ENCODE assay signal across 9 cellular contexts in the genomic region with DNA sequence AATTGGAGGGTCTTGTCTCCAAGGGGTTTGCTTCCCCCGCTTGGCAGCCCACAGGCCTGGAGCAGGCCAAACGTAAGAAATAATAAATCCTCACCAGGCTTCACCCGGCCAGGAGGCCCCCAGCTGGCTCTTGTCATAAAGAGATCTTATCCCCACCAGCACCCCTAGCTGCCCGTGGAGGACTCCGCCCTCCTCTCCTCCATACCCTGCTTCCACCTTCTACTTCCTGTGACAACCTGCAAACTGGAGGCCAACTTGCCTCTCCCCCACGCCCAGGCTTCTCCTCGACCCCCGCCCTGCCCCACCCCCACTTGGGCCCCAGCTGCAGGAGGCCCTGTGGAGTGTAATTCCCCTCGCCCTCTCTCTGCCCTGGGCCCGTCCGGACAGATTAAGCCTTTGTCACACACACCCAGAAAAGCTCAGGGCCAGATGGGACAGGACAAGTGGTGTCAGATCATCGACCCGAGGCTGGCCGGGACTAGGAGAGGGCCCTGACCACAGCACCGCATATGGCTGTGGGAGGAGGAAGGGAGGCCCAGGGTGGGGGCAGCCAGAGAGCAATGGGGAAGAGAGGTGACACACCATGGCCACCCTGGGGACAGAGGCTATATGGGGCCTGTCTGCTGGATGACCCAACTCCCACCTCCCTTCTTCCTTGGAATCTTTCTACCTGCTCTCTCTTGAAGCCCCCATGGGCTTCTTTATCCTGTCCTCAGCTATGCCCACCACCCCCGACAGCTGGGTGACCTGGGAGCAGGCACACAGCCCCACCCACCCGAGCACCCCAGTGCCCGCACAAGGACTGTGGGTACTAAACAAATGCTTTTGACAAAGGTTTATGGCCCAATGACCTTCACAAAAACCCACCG. TPM values are rescaled to one million over a fixed set of nuclear protein-coding genes. Genes with fewer than 3 reads are reported as not detected.
DNase-seq lines count a peak whose midpoint lies in the region; ATAC-seq and TF ChIP-seq lines count a peak whose summit lies in the region.
"Had no signal": no experiment of that assay in that cellular context is flagged by ENCODE, and none has a peak within 500 bp of the region (broad histone marks: within the 10 kb centered on the region; RNA-seq: fewer than 3 reads in every experiment).

No MANE protein-coding gene starts in this region.

- no peaks in the 10 kb centered on the region for H3F3A ChIP-seq in PC-3 (ENCODE audit: low read length, unreplicated experiment)

- H3K9me3 Mint-ChIP-seq in effector memory CD8-positive, alpha-beta T cell: no peaks in the 10 kb centered on the region
- no peaks in the 10 kb centered on the region for H3K9me3 Mint-ChIP-seq in stimulated activated effector memory CD8-positive, alpha-beta T cell treated with anti-CD3 and anti-CD28 coated beads, Interleukin-12 subunit alpha, Interleukin-12 subunit beta, amount 100 ng/mL, for 72 hours

- no peak overlapping the region for H3K4me2 ChIP-seq in PC-3 (ENCODE audit: low read length)

- no peaks in the 10 kb centered on the region for H4K20me1 ChIP-seq in PC-3 (ENCODE audit: low read length)

- DNase-seq in activated CD8-positive, alpha-beta memory T cell treated with anti-CD3 and anti-CD28 coated beads, Interleukin-2, amount 50 U/mL, for 48 hours: peak; percentile 69
- no peak for DNase-seq in activated CD8-positive, alpha-beta memory T cell treated with anti-CD3 and anti-CD28 coated beads, Interleukin-2, amount 50 U/mL, for 4 hours
- DNase-seq in SW480 (ENCODE audit: low spot score) (peak; percentile 69), PC-3 (no peak), cortex of kidney (lab: John Stamatoyannopoulos, UW) (no peak)
- DNase-seq in effector memory CD8-positive, alpha-beta T cell: no peak
- no peak for DNase-seq in stimulated activated effector memory CD8-positive, alpha-beta T cell treated with anti-CD3 and anti-CD28 coated beads, Interleukin-12 subunit alpha, Interleukin-12 subunit beta, amount 100 ng/mL, for 72 hours (ENCODE audit: low spot score in 2 of 2)

- CTCF ChIA-PET in PC-3 (lab: Charles Lee): no interaction called here

- H3K36me3 ChIP-seq in PC-3 (ENCODE audit: low read depth, low read length): no peaks in the 10 kb centered on the region
- H3K36me3 ChIP-seq: thoracic aorta had no signal

- H3K9me3 ChIP-seq in PC-3 (ENCODE audit: low read length): no peaks in the 10 kb centered on the region
- H3K9me3 ChIP-seq: thoracic aorta had no signal

- H3K4me1 Mint-ChIP-seq in effector memory CD8-positive, alpha-beta T cell (ENCODE audit: low read depth in 2 of 2): peaks cover 50 to 57% of the 10 kb centered on the region in 2 donors
- peaks cover 47% of the 10 kb centered on the region for H3K4me1 Mint-ChIP-seq in stimulated activated effector memory CD8-positive, alpha-beta T cell treated with anti-CD3 and anti-CD28 coated beads, Interleukin-12 subunit alpha, Interleukin-12 subunit beta, amount 100 ng/mL, for 72 hours

- POLR2A ChIA-PET in PC-3 (lab: Charles Lee; ENCODE audit: unreplicated experiment): no interaction called here

- H3K79me2 ChIP-seq in PC-3 (ENCODE audit: low read length): no peaks in the 10 kb centered on the region

- H3K9me2 ChIP-seq in PC-3 (replicated peaks; ENCODE audit: low read length): no peaks in the 10 kb centered on the region

- no peaks in the 10 kb centered on the region for H3K4me1 ChIP-seq in PC-3 (ENCODE audit: insufficient read depth, low read length)

- no peak overlapping the region for H3K4me3 ChIP-seq in PC-3 (ENCODE audit: low read length)
- H3K4me3 ChIP-seq: thoracic aorta had no signal

- peak overlapping the region; percentile 76 to 78 for H3K4me3 Mint-ChIP-seq in effector memory CD8-positive, alpha-beta T cell
- H3K4me3 Mint-ChIP-seq in stimulated activated effector memory CD8-positive, alpha-beta T cell treated with anti-CD3 and anti-CD28 coated beads, Interleukin-12 subunit alpha, Interleukin-12 subunit beta, amount 100 ng/mL, for 72 hours: peak overlapping the region; percentile 64

- H3K27me3 Mint-ChIP-seq in effector memory CD8-positive, alpha-beta T cell: no peaks in the 10 kb centered on the region

- H2AFZ ChIP-seq in PC-3 (ENCODE audit: low read length): no peak overlapping the region

- TF ChIP-seq CTCF in PC-3 (conservative IDR thresholded peaks at IDR 0.05; ENCODE audit: low read depth, low read length): no peak

- no peak overlapping the region for H3K27ac ChIP-seq in PC-3 (ENCODE audit: low read length)
- H3K27ac ChIP-seq: thoracic aorta had no signal

- peaks cover 16% of the 10 kb centered on the region for H3K36me3 Mint-ChIP-seq in effector memory CD8-positive, alpha-beta T cell (ENCODE audit: insufficient read depth)
- H3K36me3 Mint-ChIP-seq in stimulated activated effector memory CD8-positive, alpha-beta T cell treated with anti-CD3 and anti-CD28 coated beads, Interleukin-12 subunit alpha, Interleukin-12 subunit beta, amount 100 ng/mL, for 72 hours: peaks cover 19% of the 10 kb centered on the region

- BruUV-seq in PC-3 (replicated peaks; lab: Mats Ljungman, UMichigan): no TSS peak

- no peak for ATAC-seq in effector memory CD8-positive, alpha-beta T cell (replicated peaks)
- ATAC-seq in stimulated activated effector memory CD8-positive, alpha-beta T cell treated with anti-CD3 and anti-CD28 coated beads, Interleukin-12 subunit alpha, Interleukin-12 subunit beta, amount 100 ng/mL, for 72 hours: peak; percentile 24
- ATAC-seq in PC-3 (no peak), HG03139 (IDR thresholded peaks at IDR 0.05; ENCODE audit: unreplicated experiment) (no peak)

- H3K9ac ChIP-seq in PC-3 (ENCODE audit: low read length): no peak overlapping the region

- intact Hi-C loops in PC-3 (cut with micrococcal nuclease): no loop called here

- H3K27me3 ChIP-seq in PC-3 (ENCODE audit: low read length): peaks cover 5% of the 10 kb centered on the region

- peak overlapping the region; percentile 86 to 89 for H3K27ac Mint-ChIP-seq in effector memory CD8-positive, alpha-beta T cell
- peak overlapping the region; percentile 91 for H3K27ac Mint-ChIP-seq in stimulated activated effector memory CD8-positive, alpha-beta T cell treated with anti-CD3 and anti-CD28 coated beads, Interleukin-12 subunit alpha, Interleukin-12 subunit beta, amount 100 ng/mL, for 72 hours

RNA-seq across cellular contexts. Expression of a gene that starts 3.9 kb away (rescaled TPM):
- 5.4 and 7.3 TPM in 2 replicates for total RNA-seq in PC-3 (2014; rRNA removed)

Comparison
In these comparisons a context has a peak if more than half of its experiments do, and no peak if none do; other contexts are left out.
1. DNase-seq: peak in activated CD8-positive, alpha-beta memory T cell treated with anti-CD3 and anti-CD28 coated beads, Interleukin-2, amount 50 U/mL, for 48 hours (single experiment) and SW480 (single experiment); none in activated CD8-positive, alpha-beta memory T cell treated with anti-CD3 and anti-CD28 coated beads, Interleukin-2, amount 50 U/mL, for 4 hours (single experiment), effector memory CD8-positive, alpha-beta T cell (0 of 3), stimulated activated effector memory CD8-positive, alpha-beta T cell treated with anti-CD3 and anti-CD28 coated beads, Interleukin-12 subunit alpha, Interleukin-12 subunit beta, amount 100 ng/mL, for 72 hours (0 of 2), PC-3 (single experiment) and cortex of kidney (single experiment).